ENCODE assay signal across 11 cellular contexts in genomic region chr3:194575484-194576210, GRCh38. TPM values are rescaled to one million over a fixed set of nuclear protein-coding genes. Genes with fewer than 3 reads are reported as not detected.
DNase-seq lines count a peak whose midpoint lies in the region; ATAC-seq and TF ChIP-seq lines count a peak whose summit lies in the region.
"Had no signal": no experiment of that assay in that cellular context is flagged by ENCODE, and none has a peak within 500 bp of the region (broad histone marks: within the 10 kb centered on the region; RNA-seq: fewer than 3 reads in every experiment).

No MANE protein-coding gene starts in this region.

- no peaks in the 10 kb centered on the region for H4K20me1 ChIP-seq in MM.1S (ENCODE audit: insufficient read depth, low read length)

- peak overlapping the region; percentile 11 for H3K27ac ChIP-seq in adipose tissue (ENCODE audit: low read depth, low read length)
- peak overlapping the region; percentile 84 to 90 for H3K27ac ChIP-seq in right atrium auricular region
- H3K27ac ChIP-seq in upper lobe of left lung = peak overlapping the region in 2 of 4 donors; percentile 27 to 64
- no peak overlapping the region for H3K27ac ChIP-seq in MM.1S (ENCODE audit: low read length)
- H3K27ac ChIP-seq: 22Rv1, Peyer's patch had no signal

- no peak overlapping the region for H3K9ac ChIP-seq in MM.1S (ENCODE audit: low read length)

- H3K4me2 ChIP-seq in MM.1S (ENCODE audit: low read depth, low read length) = no peak overlapping the region

- H2AFZ ChIP-seq in MM.1S (ENCODE audit: low read length) = no peak overlapping the region

- H3K36me3 ChIP-seq in right atrium auricular region (no peaks in the 10 kb centered on the region), upper lobe of left lung (no peaks in the 10 kb centered on the region), MM.1S (replicated peaks; ENCODE audit: insufficient read depth, low read length) (no peaks in the 10 kb centered on the region)
- H3K36me3 ChIP-seq: Peyer's patch had no signal

- no peaks in the 10 kb centered on the region for H3K27me3 ChIP-seq in right atrium auricular region
- H3K27me3 ChIP-seq in upper lobe of left lung = no peaks in the 10 kb centered on the region
- peaks cover 16% of the 10 kb centered on the region; the same call in 1 of the 2 replicates for H3K27me3 ChIP-seq in MM.1S (replicated peaks; ENCODE audit: insufficient read depth, low read length)
- H3K27me3 ChIP-seq: Peyer's patch had no signal

- no peak for TF ChIP-seq POLR2A in upper lobe of left lung (IDR thresholded peaks at IDR 0.05)

- H3K9me3 ChIP-seq in right atrium auricular region = no peaks in the 10 kb centered on the region
- no peaks in the 10 kb centered on the region for H3K9me3 ChIP-seq in upper lobe of left lung
- no peaks in the 10 kb centered on the region for H3K9me3 ChIP-seq in MM.1S (replicated peaks; ENCODE audit: insufficient read depth, low read length)
- H3K9me3 ChIP-seq: Peyer's patch had no signal

- no peaks in the 10 kb centered on the region for H3K9me2 ChIP-seq in MM.1S (replicated peaks; ENCODE audit: insufficient read depth, low read length)

- H3K4me1 ChIP-seq in right atrium auricular region = peaks cover 0 to 78% of the 10 kb centered on the region in 2 donors
- H3K4me1 ChIP-seq in upper lobe of left lung = peaks cover 15 to 34% (median 23%) of the 10 kb centered on the region in 4 donors
- H3K4me1 ChIP-seq in MM.1S (ENCODE audit: low read length) = no peaks in the 10 kb centered on the region
- H3K4me1 ChIP-seq: Peyer's patch had no signal

- TF ChIP-seq CTCF in right atrium auricular region (IDR thresholded peaks at IDR 0.05) (no peak), upper lobe of left lung (IDR thresholded peaks at IDR 0.05) (no peak), MM.1S (IDR thresholded peaks at IDR 0.05; ENCODE audit: low read length) (no peak)

- no peaks in the 10 kb centered on the region for H3K79me2 ChIP-seq in MM.1S (ENCODE audit: low read length)

- WGBS in adipose tissue, 3 donors = 50 to 84% (median 58%) methylated on average over 9 of the region's 9 CpGs
- WGBS in upper lobe of left lung, 2 donors = 74 to 77% methylated on average over 9 of the region's 9 CpGs

- H3F3A ChIP-seq in MM.1S (ENCODE audit: insufficient read depth, low read length) = no peaks in the 10 kb centered on the region

- H3K4me3 ChIP-seq in right atrium auricular region = no peak overlapping the region
- H3K4me3 ChIP-seq in upper lobe of left lung = no peak overlapping the region
- no peak overlapping the region for H3K4me3 ChIP-seq in MM.1S (ENCODE audit: low read length)
- H3K4me3 ChIP-seq: Peyer's patch had no signal

- DNase-seq in NCI-H82 (lab: John Stamatoyannopoulos, UW) (peak; percentile 31), NCI-H82 treated with DMSO at 0.1 percent for 48 hours (lab: John Stamatoyannopoulos, UW; ENCODE audit: unreplicated experiment) (no peak), right atrium auricular region (ENCODE audit: low spot score) (peak; percentile 86), upper lobe of left lung (peak in 1 of 2 donors; percentile 49), MM.1S (no peak), NCI-H1105 treated with DMSO at 0.1 percent for 48 hours (lab: John Stamatoyannopoulos, UW) (no peak)
- DNase-seq: effector CD8-positive, alpha-beta T cell; Peyer's patch had no signal

- ATAC-seq in upper lobe of left lung (ENCODE audit: low FRiP score in 2 of 2) (peak; percentile 17 to 48), HG03469 (IDR thresholded peaks at IDR 0.05; ENCODE audit: unreplicated experiment) (no peak)

- TF ChIP-seq EP300 in upper lobe of left lung (IDR thresholded peaks at IDR 0.05) = no peak

RNA-seq across cellular contexts. Expression of gene TMEM44, which starts 57.6 kb away (rescaled TPM):
- polyA plus RNA-seq in adipose tissue = 10 to 100 TPM in 1 of 3 donors, 1 to 10 TPM in 2; 2.3 to 18.2 (median 9.1) TPM
- total RNA-seq in right atrium auricular region (1 to 10 TPM; 5.9 to 6.4 TPM), upper lobe of left lung (10 to 100 TPM; 12.9 to 39.3 (median 22.1) TPM)

Comparison
In these comparisons a context has a peak if more than half of its experiments do, and no peak if none do; other contexts are left out.
1. DNase-seq: peak in NCI-H82 (single experiment) and right atrium auricular region (single experiment); none in NCI-H82 treated with DMSO at 0.1 percent for 48 hours (single experiment), MM.1S (single experiment) and NCI-H1105 treated with DMSO at 0.1 percent for 48 hours (single experiment).